In the genomic region with DNA sequence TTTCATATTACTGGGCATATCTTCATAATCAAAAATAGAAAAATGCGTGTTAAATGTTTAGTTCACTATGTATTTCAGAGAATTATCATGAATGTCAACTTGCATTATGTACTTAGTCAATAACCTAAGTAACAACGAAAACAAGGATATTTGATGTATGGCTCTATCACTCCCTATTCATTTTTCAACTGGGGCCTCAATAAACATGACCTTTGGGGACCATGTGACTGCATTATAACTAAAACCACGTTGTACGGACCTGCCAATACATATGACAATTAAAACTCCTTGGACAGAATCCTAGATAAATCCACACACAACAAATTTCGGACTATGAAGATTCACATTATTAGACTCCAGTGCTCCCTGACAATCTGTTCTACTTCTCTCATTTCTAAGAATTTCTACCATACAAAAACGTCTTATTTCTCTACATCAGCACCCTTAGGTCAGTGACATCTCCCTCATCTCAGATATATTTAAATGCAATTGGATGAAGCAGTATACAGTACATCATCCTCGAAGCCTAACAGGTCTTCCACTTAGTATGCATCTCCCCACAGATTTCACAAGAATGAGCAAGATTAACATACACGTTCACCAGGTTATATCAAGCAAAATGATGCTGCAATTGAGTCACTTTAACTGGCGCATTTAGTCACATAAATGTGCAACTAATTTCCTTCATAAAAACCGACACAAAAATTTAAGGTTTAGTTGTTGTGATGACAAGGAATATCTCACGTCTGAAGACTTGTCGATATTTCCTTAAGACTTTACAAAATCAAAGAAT, we compare ENCODE assay signal across 8 cellular contexts. TPM values are rescaled to one million over a fixed set of nuclear protein-coding genes. Genes with fewer than 3 reads are reported as not detected.
DNase-seq lines count a peak whose midpoint lies in the region; FAIRE-seq and TF ChIP-seq lines count a peak whose summit lies in the region.

No MANE protein-coding gene starts in this region.

- no peaks in the 10 kb centered on the region for H3K9me3 ChIP-seq in SU-DHL-6 (ENCODE audit: insufficient read depth, low read length)

- H3K9ac ChIP-seq in SU-DHL-6 (ENCODE audit: low read length): peak overlapping the region; percentile 98

- peak; percentile 9 for FAIRE-seq in GM12892 (lab: Jason Lieb, UNC)

- no peaks in the 10 kb centered on the region for H3K9me2 ChIP-seq in SU-DHL-6 (replicated peaks; ENCODE audit: insufficient read depth, low read length)

- H3K27me3 ChIP-seq in SU-DHL-6 (ENCODE audit: low read length): no peaks in the 10 kb centered on the region

- no peak overlapping the region for H2AFZ ChIP-seq in SU-DHL-6 (ENCODE audit: low read depth, low read length, severe bottlenecking)

- H3K27ac ChIP-seq in SU-DHL-6 (ENCODE audit: low read depth, low read length): no peak overlapping the region; the same call in 1 of the 2 replicates

- H3K36me3 ChIP-seq in SU-DHL-6 (ENCODE audit: low read length): no peaks in the 10 kb centered on the region

- H3F3A ChIP-seq in SU-DHL-6 (ENCODE audit: insufficient read depth): peaks cover 9% of the 10 kb centered on the region; the same call in 1 of the 2 replicates

- H4K20me1 ChIP-seq in SU-DHL-6 (ENCODE audit: low read depth, low read length): peaks cover 48% of the 10 kb centered on the region

- no peak for TF ChIP-seq POLR2A in GM12892 (IDR thresholded peaks at IDR 0.05; ENCODE audit: low read depth, low read length)

- DNase-seq in GM12892 (ENCODE audit: insufficient read length) (no peak), fibroblast of mammary gland (ENCODE audit: low read depth) (peak; percentile 63), renal cortical epithelial cell (ENCODE audit: low read depth) (peak; percentile 21), glomerular visceral epithelial cell (ENCODE audit: extremely low spot score) (no peak), NCI-H1417 treated with DMSO at 0.1 percent for 48 hours (lab: John Stamatoyannopoulos, UW) (no peak), GM20000 (ENCODE audit: low spot score) (no peak), mesenteric fat pad (ENCODE audit: low spot score) (no peak)

- no peak for TF ChIP-seq CTCF in SU-DHL-6 (IDR thresholded peaks at IDR 0.05; ENCODE audit: insufficient read depth, low read length, poor library complexity, severe bottlenecking)
- TF ChIP-seq CTCF in fibroblast of mammary gland (conservative IDR thresholded peaks at IDR 0.05; ENCODE audit: control insufficient read depth, insufficient read depth, low read depth, low read length): no peak
- no peak for TF ChIP-seq CTCF in GM20000 (IDR thresholded peaks at IDR 0.05; ENCODE audit: extremely low read depth, missing control alignments)

- peaks cover 65% of the 10 kb centered on the region for H3K79me2 ChIP-seq in SU-DHL-6 (ENCODE audit: insufficient read depth, low read length)

- peak overlapping the region; percentile 78 for H3K4me2 ChIP-seq in SU-DHL-6 (ENCODE audit: low read depth, low read length, poor library complexity, severe bottlenecking)

- H3K4me3 ChIP-seq in SU-DHL-6 (ENCODE audit: insufficient read depth, low read length, poor library complexity, severe bottlenecking) (peak overlapping the region; percentile 77), fibroblast of mammary gland (ENCODE audit: control insufficient read depth, low read depth, low read length) (peak overlapping the region; percentile 71)

RNA-seq across cellular contexts. Expression of a gene that starts 1.5 kb away (rescaled TPM):
- polyA plus RNA-seq in GM12892 (2012; ENCODE audit: missing spikeins): 273 TPM
- total RNA-seq in renal cortical epithelial cell (58.4 and 72.9 TPM in 2 replicates), mesenteric fat pad (90.4 TPM)

RNA-seq across cellular contexts. Expression of a gene that starts 27.1 kb away (rescaled TPM):
- 91.6 TPM for polyA plus RNA-seq in GM12892 (2012; ENCODE audit: missing spikeins)
- total RNA-seq in renal cortical epithelial cell (137 and 139 TPM in 2 replicates), mesenteric fat pad (45.5 TPM)

Comparison
In these comparisons a context has a peak if more than half of its experiments do, and no peak if none do; other contexts are left out.
1. DNase-seq: peak in fibroblast of mammary gland (single experiment) and renal cortical epithelial cell (single experiment); none in GM12892 (single experiment), glomerular visceral epithelial cell (single experiment), NCI-H1417 treated with DMSO at 0.1 percent for 48 hours (single experiment), GM20000 (single experiment) and mesenteric fat pad (single experiment).